In the genomic region with DNA sequence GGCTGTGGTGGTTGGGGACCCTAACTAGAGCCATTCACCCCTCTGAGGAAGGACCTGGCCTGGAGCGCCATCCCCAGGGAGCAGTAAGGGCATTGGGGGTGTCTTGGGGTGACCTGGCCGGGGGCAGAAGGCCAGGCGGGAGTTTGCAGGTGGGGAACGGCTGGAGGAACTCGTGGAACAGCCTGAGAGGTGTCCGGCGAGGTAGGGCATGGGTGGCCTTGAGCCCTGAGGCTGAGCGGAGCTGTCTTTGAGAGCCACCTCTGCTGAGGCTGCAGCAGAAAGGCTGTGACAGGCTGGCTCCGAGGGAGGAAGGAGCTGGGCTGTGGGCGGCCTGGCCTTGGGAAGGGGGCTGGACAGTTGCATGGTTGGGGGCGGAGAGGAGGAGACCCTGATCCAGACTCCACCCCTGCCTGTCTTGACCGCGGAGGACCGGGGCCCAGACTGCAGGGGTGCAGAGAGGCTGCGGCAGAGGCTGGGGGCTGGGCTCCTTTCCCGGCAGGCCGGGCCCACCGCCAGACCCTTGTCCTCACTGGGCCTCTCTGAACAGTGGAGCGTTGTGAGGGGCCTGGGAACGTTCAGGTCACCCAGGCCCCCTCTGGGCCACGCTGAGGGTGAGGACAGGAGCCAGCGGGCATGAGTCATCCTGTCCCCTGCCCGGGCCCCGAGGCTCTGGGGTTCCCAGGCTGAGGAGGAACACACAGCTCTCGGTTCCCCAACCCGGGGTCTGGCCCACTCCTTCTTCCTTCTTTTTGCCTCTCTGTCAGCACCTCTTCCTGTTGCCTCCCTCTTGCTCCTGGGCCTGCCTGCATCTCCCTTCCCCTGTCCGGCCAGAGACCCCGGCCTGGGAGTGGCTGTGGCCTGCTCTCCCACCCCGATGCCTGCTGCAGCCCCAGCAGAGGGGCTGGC, we compare ENCODE assay signal across 7 cellular contexts. TPM values are rescaled to one million over a fixed set of nuclear protein-coding genes. Genes with fewer than 3 reads are reported as not detected.
DNase-seq lines count a peak whose midpoint lies in the region; ATAC-seq and TF ChIP-seq lines count a peak whose summit lies in the region.

No MANE protein-coding gene starts in this region.

- no peak for DNase-seq in activated T-helper 1 cell treated with anti-CD3 and anti-CD28 coated beads, Interleukin-12 subunit alpha, Interleukin-12 subunit beta, Interleukin-2, Interleukin-4 antibody, amounts not matched to agents 30 ng/mL and 10 ng/mL and 1 ng/mL, durations not matched to agents 14 hours and 24 hours and 36 hours (ENCODE audit: low spot score)
- DNase-seq in head of caudate nucleus (peak; percentile 55 to 96 (median 81)), RPMI8226 (no peak)

- peaks cover 15% of the 10 kb centered on the region for H3K36me3 Mint-ChIP-seq in activated T-helper 1 cell treated with anti-CD3 and anti-CD28 coated beads, Interleukin-12 subunit alpha, Interleukin-12 subunit beta, Interleukin-2, Interleukin-4 antibody, amounts not matched to agents 30 ng/mL and 10 ng/mL and 1 ng/mL, durations not matched to agents 14 hours and 24 hours and 36 hours (ENCODE audit: low read depth)

- no peak overlapping the region for H3K4me3 ChIP-seq in parathyroid adenoma (ENCODE audit: low read depth, low read length)

- H3K4me1 Mint-ChIP-seq in activated T-helper 1 cell treated with anti-CD3 and anti-CD28 coated beads, Interleukin-12 subunit alpha, Interleukin-12 subunit beta, Interleukin-2, Interleukin-4 antibody, amounts not matched to agents 30 ng/mL and 10 ng/mL and 1 ng/mL, durations not matched to agents 14 hours and 24 hours and 36 hours (ENCODE audit: low read depth), result peaks cover 36% of the 10 kb centered on the region

- H3K36me3 ChIP-seq in parathyroid adenoma (ENCODE audit: control insufficient read depth, insufficient read depth, low read length), result no peaks in the 10 kb centered on the region

- H3K4me3 Mint-ChIP-seq in activated T-helper 1 cell treated with anti-CD3 and anti-CD28 coated beads, Interleukin-12 subunit alpha, Interleukin-12 subunit beta, Interleukin-2, Interleukin-4 antibody, amounts not matched to agents 30 ng/mL and 10 ng/mL and 1 ng/mL, durations not matched to agents 14 hours and 24 hours and 36 hours, result peak overlapping the region; percentile 78

- H3K27me3 ChIP-seq in parathyroid adenoma (ENCODE audit: control insufficient read depth, insufficient read depth, low read length), result no peaks in the 10 kb centered on the region

- intact Hi-C loops in activated T-helper 1 cell treated with anti-CD3 and anti-CD28 coated beads, Interleukin-12 subunit alpha, Interleukin-12 subunit beta, Interleukin-2, Interleukin-4 antibody, amounts not matched to agents 30 ng/mL and 10 ng/mL and 1 ng/mL, durations not matched to agents 14 hours and 24 hours and 36 hours (cut with micrococcal nuclease), result loop anchor here (1.0 kb wide), 1 partner anchor 11 kb away; no protein-coding TSS in a partner anchor
- intact Hi-C loops in head of caudate nucleus (cut with DNase I), result no loop called here

- H3K9me3 ChIP-seq in parathyroid adenoma (ENCODE audit: control insufficient read depth, low read length), result no peaks in the 10 kb centered on the region

- peaks cover 30% of the 10 kb centered on the region for H3K4me1 ChIP-seq in parathyroid adenoma

- H3K27me3 Mint-ChIP-seq in activated T-helper 1 cell treated with anti-CD3 and anti-CD28 coated beads, Interleukin-12 subunit alpha, Interleukin-12 subunit beta, Interleukin-2, Interleukin-4 antibody, amounts not matched to agents 30 ng/mL and 10 ng/mL and 1 ng/mL, durations not matched to agents 14 hours and 24 hours and 36 hours (ENCODE audit: insufficient read depth), result no peaks in the 10 kb centered on the region

- peak overlapping the region; percentile 48 for H3K27ac Mint-ChIP-seq in activated T-helper 1 cell treated with anti-CD3 and anti-CD28 coated beads, Interleukin-12 subunit alpha, Interleukin-12 subunit beta, Interleukin-2, Interleukin-4 antibody, amounts not matched to agents 30 ng/mL and 10 ng/mL and 1 ng/mL, durations not matched to agents 14 hours and 24 hours and 36 hours

- peak; percentile 24 for TF ChIP-seq POLR2A in GM18526 (IDR thresholded peaks at IDR 0.05; ENCODE audit: extremely low read depth, insufficient read length)

- H3K4me2 ChIP-seq in parathyroid adenoma (ENCODE audit: low read length), result no peak overlapping the region

- H3K9ac ChIP-seq in parathyroid adenoma, result no peak overlapping the region

- no peak overlapping the region for H2AFZ ChIP-seq in parathyroid adenoma

- H3K79me2 ChIP-seq in parathyroid adenoma, result peaks cover 34% of the 10 kb centered on the region

- TF ChIP-seq CTCF in parathyroid adenoma (IDR thresholded peaks at IDR 0.05), result no peak

- peak overlapping the region; percentile 51 for H3K27ac ChIP-seq in parathyroid adenoma

- H3K9me3 Mint-ChIP-seq in activated T-helper 1 cell treated with anti-CD3 and anti-CD28 coated beads, Interleukin-12 subunit alpha, Interleukin-12 subunit beta, Interleukin-2, Interleukin-4 antibody, amounts not matched to agents 30 ng/mL and 10 ng/mL and 1 ng/mL, durations not matched to agents 14 hours and 24 hours and 36 hours, result no peaks in the 10 kb centered on the region

- peak; percentile 28 for ATAC-seq in HG03439 (IDR thresholded peaks at IDR 0.05; ENCODE audit: unreplicated experiment)
- ATAC-seq in HG03469 (IDR thresholded peaks at IDR 0.05; ENCODE audit: unreplicated experiment), result no peak

RNA-seq across cellular contexts. Expression of a gene that starts 8.1 kb away (rescaled TPM):
- total RNA-seq in activated T-helper 1 cell treated with anti-CD3 and anti-CD28 coated beads, Interleukin-12 subunit alpha, Interleukin-12 subunit beta, Interleukin-2, Interleukin-4 antibody, amounts not matched to agents 30 ng/mL and 10 ng/mL and 1 ng/mL, durations not matched to agents 14 hours and 24 hours and 36 hours, result 96.7 and 99.7 TPM in 2 replicates

RNA-seq across cellular contexts. Expression of a gene that starts 42.7 kb away (rescaled TPM):
- total RNA-seq in activated T-helper 1 cell treated with anti-CD3 and anti-CD28 coated beads, Interleukin-12 subunit alpha, Interleukin-12 subunit beta, Interleukin-2, Interleukin-4 antibody, amounts not matched to agents 30 ng/mL and 10 ng/mL and 1 ng/mL, durations not matched to agents 14 hours and 24 hours and 36 hours, result 200 and 203 TPM in 2 replicates

RNA-seq across cellular contexts. Expression of a gene that starts 44.8 kb away (rescaled TPM):
- 96.2 and 98.6 TPM in 2 replicates for total RNA-seq in activated T-helper 1 cell treated with anti-CD3 and anti-CD28 coated beads, Interleukin-12 subunit alpha, Interleukin-12 subunit beta, Interleukin-2, Interleukin-4 antibody, amounts not matched to agents 30 ng/mL and 10 ng/mL and 1 ng/mL, durations not matched to agents 14 hours and 24 hours and 36 hours

Comparison
In these comparisons a context has a peak if more than half of its experiments do, and no peak if none do; other contexts are left out.
1. DNase-seq: peak in head of caudate nucleus (42 of 42); none in activated T-helper 1 cell treated with anti-CD3 and anti-CD28 coated beads, Interleukin-12 subunit alpha, Interleukin-12 subunit beta, Interleukin-2, Interleukin-4 antibody, amounts not matched to agents 30 ng/mL and 10 ng/mL and 1 ng/mL, durations not matched to agents 14 hours and 24 hours and 36 hours (single experiment) and RPMI8226 (single experiment).